8 cellular contexts compared by ENCODE assay signal in the genomic region with DNA sequence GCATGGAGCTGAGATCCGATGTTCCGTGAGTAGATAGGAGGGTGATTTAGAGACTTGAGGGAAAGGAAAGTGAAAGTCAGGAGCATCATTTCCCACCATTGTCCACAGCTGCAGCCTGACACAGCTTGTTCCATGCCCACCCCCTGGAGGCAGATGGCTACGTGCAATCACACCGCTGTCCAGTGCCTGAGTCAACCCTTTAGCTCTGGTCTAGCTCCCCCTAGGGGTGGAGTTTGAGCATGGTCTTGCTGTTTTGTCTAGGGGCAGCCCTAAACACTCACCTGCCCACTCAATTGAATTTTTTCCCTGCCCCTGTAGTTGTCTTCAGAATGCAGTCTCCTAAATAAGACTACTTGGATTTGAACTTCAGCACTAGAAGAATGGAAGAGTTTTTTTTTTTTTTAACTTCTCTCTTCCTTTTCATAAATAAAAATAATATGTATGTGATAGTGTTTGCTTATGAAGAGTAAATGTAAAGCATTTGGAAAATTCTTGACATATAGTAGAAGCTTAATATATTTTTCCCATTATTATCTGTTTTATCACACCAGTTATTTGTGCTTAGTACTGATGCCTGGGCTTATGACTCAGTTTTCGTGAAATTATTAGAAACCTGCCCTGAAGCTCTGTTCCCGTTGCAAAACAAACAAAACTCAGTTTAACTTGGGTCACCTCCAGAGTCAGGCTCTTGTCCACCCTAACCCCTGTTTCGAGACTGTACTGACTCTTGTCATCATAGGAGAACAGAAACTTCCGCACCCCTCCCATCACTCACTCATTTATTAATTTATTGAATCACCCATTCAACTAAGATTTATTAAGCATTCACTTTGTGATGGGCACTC.
DNase-seq lines count a peak whose midpoint lies in the region; ATAC-seq, FAIRE-seq and TF ChIP-seq lines count a peak whose summit lies in the region.

No MANE protein-coding gene starts in this region.

- H3K36me3 ChIP-seq in astrocyte (ENCODE audit: insufficient read depth, low read length) (no peaks in the 10 kb centered on the region), iPS DF 6.9 (ENCODE audit: control insufficient read depth, insufficient read depth, low read length) (no peaks in the 10 kb centered on the region)

- no peaks in the 10 kb centered on the region for H3K36me3 Mint-ChIP-seq in astrocyte (ENCODE audit: low read depth, unreplicated experiment)

- H3K27ac Mint-ChIP-seq in astrocyte (ENCODE audit: unreplicated experiment): no peak overlapping the region

- no peak overlapping the region for H3K9ac ChIP-seq in astrocyte (ENCODE audit: low read length)

- H3K4me3 Mint-ChIP-seq in astrocyte (ENCODE audit: unreplicated experiment): no peak overlapping the region

- H3K27me3 ChIP-seq in astrocyte (ENCODE audit: insufficient read depth, low read length) (no peaks in the 10 kb centered on the region), iPS DF 6.9 (ENCODE audit: control insufficient read depth, insufficient read depth, low read length) (no peaks in the 10 kb centered on the region)

- no CpG with 5 or more reads among the region's 8 CpGs for WGBS in iPS DF 6.9 (ENCODE audit: insufficient coverage, insufficient read length)

- H3K79me2 ChIP-seq in astrocyte (ENCODE audit: insufficient read depth, low read length): no peaks in the 10 kb centered on the region

- no peak overlapping the region for H3K4me2 ChIP-seq in astrocyte (ENCODE audit: low read length)

- no peaks in the 10 kb centered on the region for H4K20me1 ChIP-seq in astrocyte (ENCODE audit: insufficient read depth, low read length)

- no peak for FAIRE-seq in astrocyte (lab: Jason Lieb, UNC)

- no peaks in the 10 kb centered on the region for H3K9me3 ChIP-seq in astrocyte (ENCODE audit: insufficient read depth, low read depth, low read length)
- no peaks in the 10 kb centered on the region for H3K9me3 ChIP-seq in iPS DF 6.9 (ENCODE audit: control insufficient read depth, insufficient read depth, low read length)

- no peak overlapping the region for H2AFZ ChIP-seq in astrocyte (ENCODE audit: low read depth, low read length)

- H3K4me1 ChIP-seq in astrocyte (ENCODE audit: insufficient read depth, low read length): peaks cover 7% of the 10 kb centered on the region
- H3K4me1 ChIP-seq in iPS DF 6.9 (ENCODE audit: control insufficient read depth, insufficient read depth, low read length): no peaks in the 10 kb centered on the region

- no peaks in the 10 kb centered on the region for H3K9me3 Mint-ChIP-seq in astrocyte (ENCODE audit: unreplicated experiment)

- H3K27ac ChIP-seq in astrocyte (ENCODE audit: low read depth, low read length): no peak overlapping the region
- no peak overlapping the region for H3K27ac ChIP-seq in iPS DF 6.9 (ENCODE audit: low read length)

- no peaks in the 10 kb centered on the region for H3K27me3 Mint-ChIP-seq in astrocyte (ENCODE audit: low read depth, unreplicated experiment)

- TF ChIP-seq CTCF in astrocyte (IDR thresholded peaks at IDR 0.05; ENCODE audit: insufficient read depth, low read depth, low read length): peak; percentile 79

- peak; percentile 27 for DNase-seq in DMS153 treated with DMSO at 0.1 percent for 48 hours (lab: John Stamatoyannopoulos, UW; ENCODE audit: unreplicated experiment)
- peak; percentile 83 for DNase-seq in NCI-H774 (lab: John Stamatoyannopoulos, UW)
- peak; percentile 68 for DNase-seq in astrocyte (ENCODE audit: low read depth)
- DNase-seq in iPS DF 6.9 (ENCODE audit: low read depth, low spot score): peak; percentile 85
- peak; percentile 11 to 27 for DNase-seq in stimulated activated CD8-positive, alpha-beta memory T cell treated with anti-CD3 and anti-CD28 coated beads, Interleukin-7, amount 100 ng/mL, for 48 hours (ENCODE audit: extremely low read depth in 1 of 2, low read depth in 1 of 2)
- DNase-seq in occipital lobe (lab: John Stamatoyannopoulos, UW): no peak

- H3K4me3 ChIP-seq in astrocyte (ENCODE audit: insufficient read depth, low read depth, low read length): no peak overlapping the region
- H3K4me3 ChIP-seq in iPS DF 6.9 (ENCODE audit: low read length): no peak overlapping the region

- ATAC-seq in GM19351 (IDR thresholded peaks at IDR 0.05; ENCODE audit: unreplicated experiment) (peak; percentile 99), HG03442 (IDR thresholded peaks at IDR 0.05; ENCODE audit: unreplicated experiment) (peak; percentile 95)

- peaks cover 28% of the 10 kb centered on the region for H3K4me1 Mint-ChIP-seq in astrocyte (ENCODE audit: low read depth, unreplicated experiment)
